Comparison of ENCODE assay signal across 20 cellular contexts in the genomic region with DNA sequence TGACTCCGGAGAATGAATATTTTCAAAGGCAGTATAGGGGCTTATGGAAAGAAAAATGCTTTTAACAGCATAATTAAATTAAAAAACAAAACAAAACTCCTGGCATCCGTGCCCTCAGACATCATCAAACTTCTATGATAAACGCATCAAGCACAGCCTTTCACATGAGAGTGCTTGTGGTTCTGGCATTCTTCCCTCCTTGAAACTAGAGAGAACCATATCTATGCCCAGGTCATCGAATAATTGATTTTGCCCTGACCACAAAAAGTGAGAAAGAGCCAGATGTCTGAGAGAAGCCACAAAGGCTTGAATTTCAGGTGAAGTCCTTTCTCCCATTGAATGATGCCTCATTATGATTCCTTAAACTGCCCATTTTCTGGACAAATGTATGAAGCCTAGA.
A peak's percentile ranks its signal among the peaks of the same experiment; 100 is the strongest.
DNase-seq lines count a peak whose midpoint lies in the region; ATAC-seq and TF ChIP-seq lines count a peak whose summit lies in the region.
"Had no signal": no experiment of that assay in that cellular context is flagged by ENCODE, and none has a peak within 500 bp of the region (broad histone marks: within the 10 kb centered on the region; RNA-seq: fewer than 3 reads in every experiment).

No MANE protein-coding gene starts in this region.

- H3K4me1 ChIP-seq in PC-3 (ENCODE audit: insufficient read depth, low read length) = no peaks in the 10 kb centered on the region
- H3K4me1 ChIP-seq: Peyer's patch had no signal

- H3K9me3 Mint-ChIP-seq in activated CD8-positive, alpha-beta memory T cell treated with anti-CD3 and anti-CD28 coated beads, Interleukin-2, amount 10 ng/mL, durations not matched to agents 7 days and 5 days (ENCODE audit: low read depth) = no peaks in the 10 kb centered on the region
- H3K9me3 Mint-ChIP-seq: CD4-positive, alpha-beta memory T cell had no signal

- no peaks in the 10 kb centered on the region for H3K36me3 ChIP-seq in PC-3 (ENCODE audit: low read depth, low read length)
- H3K36me3 ChIP-seq: Peyer's patch had no signal

- no peaks in the 10 kb centered on the region for H3K4me1 Mint-ChIP-seq in activated CD8-positive, alpha-beta memory T cell treated with anti-CD3 and anti-CD28 coated beads, Interleukin-2, amount 10 ng/mL, durations not matched to agents 7 days and 5 days
- H3K4me1 Mint-ChIP-seq: CD4-positive, alpha-beta memory T cell had no signal

- H3K27ac Mint-ChIP-seq in activated CD8-positive, alpha-beta memory T cell treated with anti-CD3 and anti-CD28 coated beads, Interleukin-2, amount 10 ng/mL, durations not matched to agents 7 days and 5 days = no peak overlapping the region
- H3K27ac Mint-ChIP-seq: CD4-positive, alpha-beta memory T cell had no signal

- no peaks in the 10 kb centered on the region for H3K9me3 ChIP-seq in PC-3 (ENCODE audit: low read length)
- H3K9me3 ChIP-seq: Peyer's patch had no signal

- intact Hi-C loops in PC-3 (cut with micrococcal nuclease) = no loop called here

- DNase-seq in H4 (ENCODE audit: low spot score) = peak; percentile 75
- peak; percentile 13 for DNase-seq in LHCN-M2 (ENCODE audit: low read depth)
- DNase-seq in PC-3 = peak; percentile 3
- DNase-seq in glomerular visceral epithelial cell (ENCODE audit: extremely low spot score) = peak; percentile 10
- DNase-seq in NCI-H187 (lab: John Stamatoyannopoulos, UW) = no peak
- DNase-seq in activated CD8-positive, alpha-beta memory T cell treated with anti-CD3 and anti-CD28 coated beads, Interleukin-2, amount 10 ng/mL, durations not matched to agents 7 days and 5 days = no peak
- DNase-seq: Calu3; CD4-positive, alpha-beta memory T cell; DMS53; GM23248; NCI-H1048; NCI-H2171 treated with DMSO at 0.1 percent for 48 hours; NCI-H510A treated with DMSO at 0.1 percent for 48 hours; NCI-H82; Peyer's patch; Right ventricle myocardium superior; T-helper 1 cell had no signal

- no peaks in the 10 kb centered on the region for H3F3A ChIP-seq in PC-3 (ENCODE audit: low read length, unreplicated experiment)

- TF ChIP-seq CTCF in PC-3 (conservative IDR thresholded peaks at IDR 0.05; ENCODE audit: low read depth, low read length) = no peak

- CTCF ChIA-PET in PC-3 (lab: Charles Lee) = no interaction called here
- CTCF ChIA-PET in activated CD8-positive, alpha-beta memory T cell treated with anti-CD3 and anti-CD28 coated beads, Interleukin-2, amount 10 ng/mL, durations not matched to agents 7 days and 5 days (lab: Charles Lee) = no interaction called here

- no peaks in the 10 kb centered on the region for H3K27me3 Mint-ChIP-seq in activated CD8-positive, alpha-beta memory T cell treated with anti-CD3 and anti-CD28 coated beads, Interleukin-2, amount 10 ng/mL, durations not matched to agents 7 days and 5 days
- H3K27me3 Mint-ChIP-seq: CD4-positive, alpha-beta memory T cell had no signal

- no peaks in the 10 kb centered on the region for H3K9me2 ChIP-seq in PC-3 (replicated peaks; ENCODE audit: low read length)

- POLR2A ChIA-PET in PC-3 (lab: Charles Lee; ENCODE audit: unreplicated experiment) = no interaction called here

- BruUV-seq in PC-3 (replicated peaks; lab: Mats Ljungman, UMichigan) = no TSS peak

- H4K20me1 ChIP-seq in PC-3 (ENCODE audit: low read length) = no peaks in the 10 kb centered on the region

- no peak overlapping the region for H3K9ac ChIP-seq in PC-3 (ENCODE audit: low read length)
- H3K9ac ChIP-seq: GM23248 had no signal

- no peak overlapping the region for H3K27ac ChIP-seq in PC-3 (ENCODE audit: low read length)
- H3K27ac ChIP-seq: GM23248, Peyer's patch, SK-N-MC had no signal

- no peak overlapping the region for H3K4me3 Mint-ChIP-seq in activated CD8-positive, alpha-beta memory T cell treated with anti-CD3 and anti-CD28 coated beads, Interleukin-2, amount 10 ng/mL, durations not matched to agents 7 days and 5 days
- H3K4me3 Mint-ChIP-seq: CD4-positive, alpha-beta memory T cell had no signal

- H3K36me3 Mint-ChIP-seq in activated CD8-positive, alpha-beta memory T cell treated with anti-CD3 and anti-CD28 coated beads, Interleukin-2, amount 10 ng/mL, durations not matched to agents 7 days and 5 days = no peaks in the 10 kb centered on the region
- H3K36me3 Mint-ChIP-seq: CD4-positive, alpha-beta memory T cell had no signal

- no peak overlapping the region for H3K4me3 ChIP-seq in PC-3 (ENCODE audit: low read length)
- H3K4me3 ChIP-seq: GM23248, K562, Peyer's patch, SK-N-MC had no signal

- H3K4me2 ChIP-seq in PC-3 (ENCODE audit: low read length) = no peak overlapping the region

- H3K79me2 ChIP-seq in PC-3 (ENCODE audit: low read length) = no peaks in the 10 kb centered on the region

- no peak overlapping the region for H2AFZ ChIP-seq in PC-3 (ENCODE audit: low read length)
- H2AFZ ChIP-seq: GM23248 had no signal

- ATAC-seq in PC-3 (no peak), GM21825 (IDR thresholded peaks at IDR 0.05; ENCODE audit: unreplicated experiment) (no peak)
- no peak for ATAC-seq in activated CD8-positive, alpha-beta memory T cell treated with anti-CD3 and anti-CD28 coated beads, Interleukin-2, amount 10 ng/mL, durations not matched to agents 7 days and 5 days
- ATAC-seq: K562 had no signal

- no peaks in the 10 kb centered on the region for H3K27me3 ChIP-seq in PC-3 (ENCODE audit: low read length)
- H3K27me3 ChIP-seq: Peyer's patch had no signal

Comparison
In these comparisons a context has a peak if more than half of its experiments do, and no peak if none do; other contexts are left out.
1. DNase-seq: peak in H4 (single experiment), LHCN-M2 (single experiment), PC-3 (single experiment) and glomerular visceral epithelial cell (single experiment); none in NCI-H187 (0 of 2) and activated CD8-positive, alpha-beta memory T cell treated with anti-CD3 and anti-CD28 coated beads, Interleukin-2, amount 10 ng/mL, durations not matched to agents 7 days and 5 days (single experiment).